2 cellular contexts compared by ENCODE assay signal in genomic region chr15:64766041-64766440, GRCh38.
TF ChIP-seq lines count a peak whose summit lies in the region.

No MANE protein-coding gene starts in this region.

TF ChIP-seq in GM23338, 12 proteins besides CTCF, POLR2A, EP300 and RAD21:
- TF ChIP-seq, protein P1, sequence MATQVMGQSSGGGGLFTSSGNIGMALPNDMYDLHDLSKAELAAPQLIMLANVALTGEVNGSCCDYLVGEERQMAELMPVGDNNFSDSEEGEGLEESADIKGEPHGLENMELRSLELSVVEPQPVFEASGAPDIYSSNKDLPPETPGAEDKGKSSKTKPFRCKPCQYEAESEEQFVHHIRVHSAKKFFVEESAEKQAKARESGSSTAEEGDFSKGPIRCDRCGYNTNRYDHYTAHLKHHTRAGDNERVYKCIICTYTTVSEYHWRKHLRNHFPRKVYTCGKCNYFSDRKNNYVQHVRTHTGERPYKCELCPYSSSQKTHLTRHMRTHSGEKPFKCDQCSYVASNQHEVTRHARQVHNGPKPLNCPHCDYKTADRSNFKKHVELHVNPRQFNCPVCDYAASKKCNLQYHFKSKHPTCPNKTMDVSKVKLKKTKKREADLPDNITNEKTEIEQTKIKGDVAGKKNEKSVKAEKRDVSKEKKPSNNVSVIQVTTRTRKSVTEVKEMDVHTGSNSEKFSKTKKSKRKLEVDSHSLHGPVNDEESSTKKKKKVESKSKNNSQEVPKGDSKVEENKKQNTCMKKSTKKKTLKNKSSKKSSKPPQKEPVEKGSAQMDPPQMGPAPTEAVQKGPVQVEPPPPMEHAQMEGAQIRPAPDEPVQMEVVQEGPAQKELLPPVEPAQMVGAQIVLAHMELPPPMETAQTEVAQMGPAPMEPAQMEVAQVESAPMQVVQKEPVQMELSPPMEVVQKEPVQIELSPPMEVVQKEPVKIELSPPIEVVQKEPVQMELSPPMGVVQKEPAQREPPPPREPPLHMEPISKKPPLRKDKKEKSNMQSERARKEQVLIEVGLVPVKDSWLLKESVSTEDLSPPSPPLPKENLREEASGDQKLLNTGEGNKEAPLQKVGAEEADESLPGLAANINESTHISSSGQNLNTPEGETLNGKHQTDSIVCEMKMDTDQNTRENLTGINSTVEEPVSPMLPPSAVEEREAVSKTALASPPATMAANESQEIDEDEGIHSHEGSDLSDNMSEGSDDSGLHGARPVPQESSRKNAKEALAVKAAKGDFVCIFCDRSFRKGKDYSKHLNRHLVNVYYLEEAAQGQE (IDR thresholded peaks at IDR 0.05; ENCODE audit: unreplicated experiment): no peak
- TF ChIP-seq EZH2phosphoT487 (IDR thresholded peaks at IDR 0.05; ENCODE audit: unreplicated experiment) (no peak), JUNB (IDR thresholded peaks at IDR 0.05; ENCODE audit: unreplicated experiment) (no peak), CREB1 (CRISPR knock-in tag; IDR thresholded peaks at IDR 0.05; ENCODE audit: low read depth) (no peak), ZNF331 (CRISPR knock-in tag; IDR thresholded peaks at IDR 0.05; ENCODE audit: low read depth) (no peak), NANOG (IDR thresholded peaks at IDR 0.05; ENCODE audit: borderline replicate concordance) (no peak), ETS1 (IDR thresholded peaks at IDR 0.05) (no peak), POLR2AphosphoS5 (IDR thresholded peaks at IDR 0.05; ENCODE audit: low read depth) (no peak), EZH2 (IDR thresholded peaks at IDR 0.05; ENCODE audit: low read depth, unreplicated experiment) (no peak), STAT1 (IDR thresholded peaks at IDR 0.05; ENCODE audit: unreplicated experiment) (no peak), ZNF114 (CRISPR knock-in tag; IDR thresholded peaks at IDR 0.05) (no peak)
- TF ChIP-seq, protein P2, sequence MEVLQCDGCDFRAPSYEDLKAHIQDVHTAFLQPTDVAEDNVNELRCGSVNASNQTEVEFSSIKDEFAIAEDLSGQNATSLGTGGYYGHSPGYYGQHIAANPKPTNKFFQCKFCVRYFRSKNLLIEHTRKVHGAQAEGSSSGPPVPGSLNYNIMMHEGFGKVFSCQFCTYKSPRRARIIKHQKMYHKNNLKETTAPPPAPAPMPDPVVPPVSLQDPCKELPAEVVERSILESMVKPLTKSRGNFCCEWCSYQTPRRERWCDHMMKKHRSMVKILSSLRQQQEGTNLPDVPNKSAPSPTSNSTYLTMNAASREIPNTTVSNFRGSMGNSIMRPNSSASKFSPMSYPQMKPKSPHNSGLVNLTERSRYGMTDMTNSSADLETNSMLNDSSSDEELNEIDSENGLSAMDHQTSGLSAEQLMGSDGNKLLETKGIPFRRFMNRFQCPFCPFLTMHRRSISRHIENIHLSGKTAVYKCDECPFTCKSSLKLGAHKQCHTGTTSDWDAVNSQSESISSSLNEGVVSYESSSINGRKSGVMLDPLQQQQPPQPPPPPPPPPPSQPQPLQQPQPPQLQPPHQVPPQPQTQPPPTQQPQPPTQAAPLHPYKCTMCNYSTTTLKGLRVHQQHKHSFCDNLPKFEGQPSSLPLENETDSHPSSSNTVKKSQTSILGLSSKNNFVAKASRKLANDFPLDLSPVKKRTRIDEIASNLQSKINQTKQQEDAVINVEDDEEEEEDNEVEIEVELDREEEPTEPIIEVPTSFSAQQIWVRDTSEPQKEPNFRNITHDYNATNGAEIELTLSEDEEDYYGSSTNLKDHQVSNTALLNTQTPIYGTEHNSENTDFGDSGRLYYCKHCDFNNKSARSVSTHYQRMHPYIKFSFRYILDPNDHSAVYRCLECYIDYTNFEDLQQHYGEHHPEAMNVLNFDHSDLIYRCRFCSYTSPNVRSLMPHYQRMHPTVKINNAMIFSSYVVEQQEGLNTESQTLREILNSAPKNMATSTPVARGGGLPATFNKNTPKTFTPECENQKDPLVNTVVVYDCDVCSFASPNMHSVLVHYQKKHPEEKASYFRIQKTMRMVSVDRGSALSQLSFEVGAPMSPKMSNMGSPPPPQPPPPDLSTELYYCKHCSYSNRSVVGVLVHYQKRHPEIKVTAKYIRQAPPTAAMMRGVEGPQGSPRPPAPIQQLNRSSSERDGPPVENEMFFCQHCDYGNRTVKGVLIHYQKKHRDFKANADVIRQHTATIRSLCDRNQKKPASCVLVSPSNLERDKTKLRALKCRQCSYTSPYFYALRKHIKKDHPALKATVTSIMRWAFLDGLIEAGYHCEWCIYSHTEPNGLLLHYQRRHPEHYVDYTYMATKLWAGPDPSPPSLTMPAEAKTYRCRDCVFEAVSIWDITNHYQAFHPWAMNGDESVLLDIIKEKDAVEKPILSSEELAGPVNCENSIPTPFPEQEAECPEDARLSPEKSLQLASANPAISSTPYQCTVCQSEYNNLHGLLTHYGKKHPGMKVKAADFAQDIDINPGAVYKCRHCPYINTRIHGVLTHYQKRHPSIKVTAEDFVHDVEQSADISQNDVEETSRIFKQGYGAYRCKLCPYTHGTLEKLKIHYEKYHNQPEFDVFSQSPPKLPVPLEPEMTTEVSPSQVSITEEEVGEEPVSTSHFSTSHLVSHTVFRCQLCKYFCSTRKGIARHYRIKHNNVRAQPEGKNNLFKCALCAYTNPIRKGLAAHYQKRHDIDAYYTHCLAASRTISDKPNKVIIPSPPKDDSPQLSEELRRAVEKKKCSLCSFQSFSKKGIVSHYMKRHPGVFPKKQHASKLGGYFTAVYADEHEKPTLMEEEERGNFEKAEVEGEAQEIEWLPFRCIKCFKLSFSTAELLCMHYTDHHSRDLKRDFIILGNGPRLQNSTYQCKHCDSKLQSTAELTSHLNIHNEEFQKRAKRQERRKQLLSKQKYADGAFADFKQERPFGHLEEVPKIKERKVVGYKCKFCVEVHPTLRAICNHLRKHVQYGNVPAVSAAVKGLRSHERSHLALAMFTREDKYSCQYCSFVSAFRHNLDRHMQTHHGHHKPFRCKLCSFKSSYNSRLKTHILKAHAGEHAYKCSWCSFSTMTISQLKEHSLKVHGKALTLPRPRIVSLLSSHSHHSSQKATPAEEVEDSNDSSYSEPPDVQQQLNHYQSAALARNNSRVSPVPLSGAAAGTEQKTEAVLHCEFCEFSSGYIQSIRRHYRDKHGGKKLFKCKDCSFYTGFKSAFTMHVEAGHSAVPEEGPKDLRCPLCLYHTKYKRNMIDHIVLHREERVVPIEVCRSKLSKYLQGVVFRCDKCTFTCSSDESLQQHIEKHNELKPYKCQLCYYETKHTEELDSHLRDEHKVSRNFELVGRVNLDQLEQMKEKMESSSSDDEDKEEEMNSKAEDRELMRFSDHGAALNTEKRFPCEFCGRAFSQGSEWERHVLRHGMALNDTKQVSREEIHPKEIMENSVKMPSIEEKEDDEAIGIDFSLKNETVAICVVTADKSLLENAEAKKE (CRISPR knock-in tag; IDR thresholded peaks at IDR 0.05): no peak

TF ChIP-seq in H1, 55 proteins besides CTCF, POLR2A, EP300 and RAD21:
- TF ChIP-seq CREB1 (IDR thresholded peaks at IDR 0.05): no peak
- no peak for TF ChIP-seq SIX5 (IDR thresholded peaks at IDR 0.05; ENCODE audit: low read depth, low read length)
